In genomic region chr2:19990416-19990728, GRCh38 we compare ENCODE assay signal across 1 cellular context.
TF ChIP-seq lines count a peak whose summit lies in the region.

No MANE protein-coding gene starts in this region.

TF ChIP-seq in IMR-90, 13 proteins besides CTCF, POLR2A, EP300 and RAD21 (continued from another document):
- TF ChIP-seq USF2 (IDR thresholded peaks at IDR 0.05; ENCODE audit: low read depth, low read length): no peak
- no peak for TF ChIP-seq ELK1 (IDR thresholded peaks at IDR 0.05; ENCODE audit: borderline replicate concordance, low read depth, low read length)
- TF ChIP-seq CHD1 (IDR thresholded peaks at IDR 0.05; ENCODE audit: low read depth, low read length): no peak
- no peak for TF ChIP-seq MAZ (IDR thresholded peaks at IDR 0.05; ENCODE audit: borderline replicate concordance, low read depth, low read length)
- TF ChIP-seq SMC3 (IDR thresholded peaks at IDR 0.05; ENCODE audit: low read depth, low read length): no peak
- no peak for TF ChIP-seq FOS (IDR thresholded peaks at IDR 0.05; ENCODE audit: low read depth, low read length)
- TF ChIP-seq MAFK (IDR thresholded peaks at IDR 0.05; ENCODE audit: low read depth, low read length): no peak
TF ChIP-seq in IMR-90: peak in this region for 0.
